In the genomic region with DNA sequence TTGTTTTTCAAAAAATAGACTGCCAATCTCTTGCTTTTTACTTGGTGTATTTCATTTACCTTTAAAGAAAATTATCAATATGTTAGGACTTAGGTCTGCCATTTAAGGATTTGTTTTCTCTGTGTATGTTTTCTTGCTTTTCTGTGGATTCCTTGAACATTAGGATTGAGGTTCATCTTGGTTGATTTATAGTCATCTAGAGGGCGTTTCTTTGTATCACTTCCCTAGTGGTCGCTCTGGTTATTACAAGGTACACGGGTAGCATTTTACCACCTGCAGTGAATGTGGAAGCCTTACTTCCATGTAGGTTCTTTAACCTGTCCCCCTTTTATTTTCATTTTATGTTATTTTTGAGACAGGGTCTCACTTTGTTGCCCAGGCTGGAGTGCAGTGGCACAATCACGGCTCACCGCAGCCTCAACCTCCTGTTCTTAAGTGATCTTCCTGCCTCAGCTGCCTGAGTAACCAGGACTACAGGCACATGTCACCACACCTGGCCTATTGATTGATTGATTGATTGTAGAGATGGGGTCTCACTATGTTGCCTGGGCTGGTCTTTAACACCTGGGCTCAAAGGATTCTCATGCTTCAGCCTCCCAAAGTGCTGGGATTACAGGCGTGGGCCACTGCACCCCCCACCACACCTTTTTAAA, we compare ENCODE assay signal across 9 cellular contexts.
DNase-seq lines count a peak whose midpoint lies in the region; ATAC-seq and TF ChIP-seq lines count a peak whose summit lies in the region.
"Had no signal": no experiment of that assay in that cellular context is flagged by ENCODE, and none has a peak within 500 bp of the region (broad histone marks: within the 10 kb centered on the region; RNA-seq: fewer than 3 reads in every experiment).

No MANE protein-coding gene starts in this region.

- DNase-seq in NCI-H146 (lab: John Stamatoyannopoulos, UW) (peak; percentile 16), NCI-H146 treated with DMSO at 0.1 percent for 48 hours (lab: John Stamatoyannopoulos, UW; ENCODE audit: unreplicated experiment) (no peak), HCEC 1CT (peak; percentile 34), SHP77 treated with DMSO at 0.1 percent for 48 hours (lab: John Stamatoyannopoulos, UW) (peak; percentile 16), fibroblast of mammary gland (ENCODE audit: low read depth) (peak; percentile 26), GF-D8 (lab: John Stamatoyannopoulos, UW) (no peak)

- peaks cover 7% of the 10 kb centered on the region for H3K4me1 Mint-ChIP-seq in stimulated activated memory B cell treated with anti-CD40 and anti-IgM and Interleukin-4, amounts not matched to agents 10 μg/mL and 1 μg/mL and 100 μg/mL, for 72 hours

- no peaks in the 10 kb centered on the region for H3K36me3 Mint-ChIP-seq in stimulated activated memory B cell treated with anti-CD40 and anti-IgM and Interleukin-4, amounts not matched to agents 10 μg/mL and 1 μg/mL and 100 μg/mL, for 72 hours

- peak; percentile 47 for TF ChIP-seq CTCF in fibroblast of mammary gland (conservative IDR thresholded peaks at IDR 0.05; ENCODE audit: control insufficient read depth, insufficient read depth, low read depth, low read length)

- H3K9me3 Mint-ChIP-seq in stimulated activated memory B cell treated with anti-CD40 and anti-IgM and Interleukin-4, amounts not matched to agents 10 μg/mL and 1 μg/mL and 100 μg/mL, for 72 hours = no peaks in the 10 kb centered on the region

- H3K27me3 Mint-ChIP-seq in stimulated activated memory B cell treated with anti-CD40 and anti-IgM and Interleukin-4, amounts not matched to agents 10 μg/mL and 1 μg/mL and 100 μg/mL, for 72 hours = peaks cover 56% of the 10 kb centered on the region

- ATAC-seq in stimulated activated memory B cell treated with anti-CD40 and anti-IgM and Interleukin-4, amounts not matched to agents 10 μg/mL and 1 μg/mL and 100 μg/mL, for 72 hours = peak; percentile 64
- ATAC-seq in HG03432 (IDR thresholded peaks at IDR 0.05; ENCODE audit: unreplicated experiment) = no peak

- H3K27ac Mint-ChIP-seq in stimulated activated memory B cell treated with anti-CD40 and anti-IgM and Interleukin-4, amounts not matched to agents 10 μg/mL and 1 μg/mL and 100 μg/mL, for 72 hours = no peak overlapping the region

- no peak overlapping the region for H3K4me3 ChIP-seq in fibroblast of mammary gland (ENCODE audit: control insufficient read depth, low read depth, low read length)
- H3K4me3 ChIP-seq: BLaER1 treated with 17β-estradiol and CSF1 and Interleukin-3, amounts not matched to agents 10 nM and 100 nM had no signal

- no peak overlapping the region for H3K4me3 Mint-ChIP-seq in stimulated activated memory B cell treated with anti-CD40 and anti-IgM and Interleukin-4, amounts not matched to agents 10 μg/mL and 1 μg/mL and 100 μg/mL, for 72 hours

Comparison
In these comparisons a context has a peak if more than half of its experiments do, and no peak if none do; other contexts are left out.
1. DNase-seq: peak in NCI-H146 (single experiment), HCEC 1CT (single experiment), SHP77 treated with DMSO at 0.1 percent for 48 hours (single experiment) and fibroblast of mammary gland (single experiment); none in NCI-H146 treated with DMSO at 0.1 percent for 48 hours (single experiment) and GF-D8 (single experiment).